ENCODE assay signal across 24 cellular contexts in the genomic region with DNA sequence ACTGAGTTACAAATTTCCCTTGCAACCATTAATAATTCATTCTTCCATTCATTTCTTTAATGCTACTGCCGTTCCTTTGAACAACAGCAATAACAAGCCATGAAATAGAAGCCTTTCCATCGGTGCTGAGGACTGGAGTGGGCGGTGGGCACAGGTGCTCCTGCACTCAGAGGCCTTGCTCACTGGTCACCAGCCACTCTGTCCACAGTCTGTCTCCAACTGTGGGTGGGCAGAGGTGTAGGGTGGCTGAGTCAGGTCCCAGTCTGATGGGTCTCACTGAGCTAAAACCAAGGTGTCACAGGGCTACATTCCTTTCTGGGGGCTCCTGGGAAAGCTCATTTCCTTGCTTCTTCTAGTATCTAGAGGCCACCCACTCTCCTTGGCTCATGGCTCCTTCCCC. TPM values are rescaled to one million over a fixed set of nuclear protein-coding genes. Genes with fewer than 3 reads are reported as not detected.
A peak's percentile ranks its signal among the peaks of the same experiment; 100 is the strongest.
DNase-seq lines count a peak whose midpoint lies in the region; ATAC-seq and TF ChIP-seq lines count a peak whose summit lies in the region.
"Had no signal": no experiment of that assay in that cellular context is flagged by ENCODE, and none has a peak within 500 bp of the region (broad histone marks: within the 10 kb centered on the region; RNA-seq: fewer than 3 reads in every experiment).

No MANE protein-coding gene starts in this region.

- no peaks in the 10 kb centered on the region for H3K36me3 ChIP-seq in BLaER1 treated with 17β-estradiol and CSF1 and Interleukin-3, amounts not matched to agents 10 nM and 100 nM
- no peaks in the 10 kb centered on the region for H3K36me3 ChIP-seq in IMR-90 (ENCODE audit: control insufficient read depth, insufficient read depth, low read length)
- H3K36me3 ChIP-seq in mucosa of rectum (ENCODE audit: control insufficient read depth in 2 of 2, insufficient read depth in 2 of 2, low read length in 2 of 2) = no peaks in the 10 kb centered on the region
- no peaks in the 10 kb centered on the region for H3K36me3 ChIP-seq in upper lobe of right lung
- H3K36me3 ChIP-seq in naive thymus-derived CD4-positive, alpha-beta T cell (ENCODE audit: control insufficient read depth in 2 of 3, insufficient read depth in 3 of 3, low read length in 3 of 3) = no peaks in the 10 kb centered on the region
- H3K36me3 ChIP-seq: HAP-1 had no signal

- H3K4me3 Mint-ChIP-seq in naive thymus-derived CD4-positive, alpha-beta T cell = no peak overlapping the region
- H3K4me3 Mint-ChIP-seq: CD4-positive, CD25-positive, alpha-beta regulatory T cell; CD8-positive, alpha-beta memory T cell had no signal

- no peak overlapping the region for H3K9ac ChIP-seq in BLaER1 treated with 17β-estradiol and CSF1 and Interleukin-3, amounts not matched to agents 10 nM and 100 nM
- H3K9ac ChIP-seq in IMR-90 (ENCODE audit: low read depth, low read length) (no peak overlapping the region), mucosa of rectum (ENCODE audit: low read depth in 1 of 2, low read length in 2 of 2) (no peak overlapping the region)

- H3K27ac Mint-ChIP-seq in naive thymus-derived CD4-positive, alpha-beta T cell = no peak overlapping the region
- H3K27ac Mint-ChIP-seq: CD8-positive, alpha-beta memory T cell had no signal

- DNase-seq in IMR-90 = no peak
- DNase-seq in upper lobe of right lung = no peak
- no peak for DNase-seq in left lobe of liver (ENCODE audit: low spot score)
- no peak for DNase-seq in naive thymus-derived CD4-positive, alpha-beta T cell
- DNase-seq in A172 (ENCODE audit: low spot score) = no peak
- DNase-seq: C1 segment of cervical spinal cord; CD4-positive, CD25-positive, alpha-beta regulatory T cell; CD8-positive, alpha-beta memory T cell; COR-L47; DMS 273 treated with DMSO at 0.1 percent for 48 hours; DMS53; DND-41; EL had no signal

- in situ Hi-C loops in IMR-90 (cut with MboI; ENCODE audit: low sequenced_read_pairs) = no loop called here

- no peak overlapping the region for H4K91ac ChIP-seq in IMR-90 (ENCODE audit: insufficient read depth, low read depth, low read length)

- no peak overlapping the region for H2BK120ac ChIP-seq in IMR-90 (ENCODE audit: low read depth, low read length)

- H3K23ac ChIP-seq in IMR-90 (ENCODE audit: low read depth, low read length) = no peak overlapping the region

- intact Hi-C loops in IMR-90 (cut with micrococcal nuclease) (no loop called here), upper lobe of right lung (cut with DNase I) (no loop called here)
- intact Hi-C loops in naive thymus-derived CD4-positive, alpha-beta T cell (cut with micrococcal nuclease) = no loop called here

- WGBS in IMR-90 (ENCODE audit: extremely low coverage in 2 of 2, insufficient read length in 1 of 2), 2 experiments = no CpG with 5 or more reads among the region's 3 CpGs

- peaks cover 4 to 55% (median 41%) of the 10 kb centered on the region in 10 experiments; a peak in 18 of 20 replicates for H3K4me1 ChIP-seq in BLaER1 treated with 17β-estradiol and CSF1 and Interleukin-3, amounts not matched to agents 10 nM and 100 nM
- no peaks in the 10 kb centered on the region for H3K4me1 ChIP-seq in IMR-90 (ENCODE audit: control insufficient read depth, insufficient read depth, low read length)
- H3K4me1 ChIP-seq in mucosa of rectum (ENCODE audit: control insufficient read depth in 2 of 2, insufficient read depth in 2 of 2, low read length in 2 of 2) = peaks cover 37 to 45% of the 10 kb centered on the region in 2 donors
- no peaks in the 10 kb centered on the region for H3K4me1 ChIP-seq in upper lobe of right lung
- H3K4me1 ChIP-seq in naive thymus-derived CD4-positive, alpha-beta T cell (ENCODE audit: control insufficient read depth in 2 of 2, insufficient read depth in 2 of 2, low read length in 2 of 2) = no peaks in the 10 kb centered on the region
- H3K4me1 ChIP-seq: A549, HAP-1 had no signal

- H4K20me1 ChIP-seq in BLaER1 treated with 17β-estradiol and CSF1 and Interleukin-3, amounts not matched to agents 10 nM and 100 nM = no peaks in the 10 kb centered on the region
- H4K20me1 ChIP-seq in IMR-90 (ENCODE audit: insufficient read depth, low read length) = no peaks in the 10 kb centered on the region

- no peak overlapping the region for H4K5ac ChIP-seq in IMR-90 (ENCODE audit: low read depth, low read length)

- BruUV-seq in IMR-90 (replicated peaks; lab: Mats Ljungman, UMichigan) = no TSS peak

- POLR2A ChIA-PET in IMR-90 (lab: Charles Lee; ENCODE audit: unreplicated experiment) = no interaction called here
- POLR2A ChIA-PET in naive thymus-derived CD4-positive, alpha-beta T cell (lab: Charles Lee) = no interaction called here

- no peak overlapping the region for H2BK15ac ChIP-seq in IMR-90 (ENCODE audit: low read depth, low read length)

- dilution Hi-C loops in IMR-90 (cut with HindIII; ENCODE audit: low sequenced_read_pairs, unreplicated experiment) = no loop called here

- no peak overlapping the region for H3K4ac ChIP-seq in IMR-90 (ENCODE audit: low read depth, low read length)

- H3K4me1 Mint-ChIP-seq in naive thymus-derived CD4-positive, alpha-beta T cell = peaks cover 0 to 2% (median 0%) of the 10 kb centered on the region in 7 donors
- H3K4me1 Mint-ChIP-seq: CD4-positive, CD25-positive, alpha-beta regulatory T cell; CD8-positive, alpha-beta memory T cell had no signal

- H3K27me3 Mint-ChIP-seq in naive thymus-derived CD4-positive, alpha-beta T cell = peaks cover 8 to 14% (median 10%) of the 10 kb centered on the region in 5 donors
- H3K27me3 Mint-ChIP-seq: CD8-positive, alpha-beta memory T cell had no signal

- H3K9me3 Mint-ChIP-seq in naive thymus-derived CD4-positive, alpha-beta T cell = peaks cover 0 to 20% (median 7%) of the 10 kb centered on the region in 11 donors

- H3K14ac ChIP-seq in IMR-90 (replicated peaks; ENCODE audit: low read depth, low read length) = no peak overlapping the region

- ATAC-seq in IMR-90 (ENCODE audit: low read depth) (no peak), upper lobe of right lung (peak; percentile 17), left lobe of liver (no peak)
- ATAC-seq in naive thymus-derived CD4-positive, alpha-beta T cell = no peak
- ATAC-seq: A549, GM12878, K562 had no signal

- no peak overlapping the region for H3K18ac ChIP-seq in IMR-90 (ENCODE audit: low read depth, low read length)

- H2BK20ac ChIP-seq in IMR-90 (ENCODE audit: low read depth, low read length) = no peak overlapping the region

- TF ChIP-seq POLR2A in IMR-90 (IDR thresholded peaks at IDR 0.05; ENCODE audit: low read depth, low read length) = no peak

- H2AK9ac ChIP-seq in IMR-90 (replicated peaks; ENCODE audit: low read depth, low read length, poor library complexity) = no peak overlapping the region

- H3K9me1 ChIP-seq in IMR-90 (ENCODE audit: insufficient read depth, low read length) = no peaks in the 10 kb centered on the region

- peak overlapping the region in 6 of 11 experiments; percentile 59 to 81 (median 69); a peak in 5 of 22 replicates for H3K4me2 ChIP-seq in BLaER1 treated with 17β-estradiol and CSF1 and Interleukin-3, amounts not matched to agents 10 nM and 100 nM
- H3K4me2 ChIP-seq in IMR-90 (ENCODE audit: low read depth, low read length) = no peak overlapping the region
- H3K4me2 ChIP-seq: A549 had no signal

- H3K9me3 ChIP-seq in BLaER1 treated with 17β-estradiol and CSF1 and Interleukin-3, amounts not matched to agents 10 nM and 100 nM (replicated peaks in 1 of 11) = peaks cover 10 to 47% (median 23%) of the 10 kb centered on the region in 11 experiments; a peak in 17 of 22 replicates
- H3K9me3 ChIP-seq in IMR-90 (ENCODE audit: control insufficient read depth, insufficient read depth, low read length) (no peaks in the 10 kb centered on the region), mucosa of rectum (ENCODE audit: control insufficient read depth in 2 of 2, low read length in 2 of 2) (no peaks in the 10 kb centered on the region), upper lobe of right lung (no peaks in the 10 kb centered on the region)
- no peaks in the 10 kb centered on the region for H3K9me3 ChIP-seq in naive thymus-derived CD4-positive, alpha-beta T cell (ENCODE audit: control insufficient read depth in 2 of 3, low read length in 3 of 3)
- H3K9me3 ChIP-seq: A549, HAP-1 had no signal

- no peak overlapping the region for H3K56ac ChIP-seq in IMR-90 (ENCODE audit: extremely low read depth, insufficient read depth, low read length)

- no peak overlapping the region for H3K4me3 ChIP-seq in BLaER1 treated with 17β-estradiol and CSF1 and Interleukin-3, amounts not matched to agents 10 nM and 100 nM
- H3K4me3 ChIP-seq in IMR-90 (ENCODE audit: insufficient read depth, low read depth, low read length) (no peak overlapping the region), mucosa of rectum (ENCODE audit: low read length in 2 of 2) (no peak overlapping the region), upper lobe of right lung (no peak overlapping the region)
- no peak overlapping the region for H3K4me3 ChIP-seq in naive thymus-derived CD4-positive, alpha-beta T cell (ENCODE audit: low read length)
- H3K4me3 ChIP-seq: A549, GM12878, HAP-1, K562 had no signal

- no peak overlapping the region for H3K27ac ChIP-seq in BLaER1 treated with 17β-estradiol and CSF1 and Interleukin-3, amounts not matched to agents 10 nM and 100 nM
- H3K27ac ChIP-seq in IMR-90 (ENCODE audit: insufficient read depth, low read length) (no peak overlapping the region), mucosa of rectum (ENCODE audit: low read depth in 2 of 2, low read length in 2 of 2) (peak overlapping the region; percentile 98 to 99), upper lobe of right lung (no peak overlapping the region)
- no peak overlapping the region for H3K27ac ChIP-seq in naive thymus-derived CD4-positive, alpha-beta T cell (ENCODE audit: low read depth, low read length)
- H3K27ac ChIP-seq: A549, HL-60 had no signal

- H3K79me1 ChIP-seq in IMR-90 (ENCODE audit: low read depth in 1 of 2, low read length in 2 of 2) = no peaks in the 10 kb centered on the region

- TF ChIP-seq CTCF in IMR-90 (conservative IDR thresholded peaks at IDR 0.05; ENCODE audit: low read depth, low read length) (no peak), upper lobe of right lung (IDR thresholded peaks at IDR 0.05) (no peak)

- peak overlapping the region; percentile 43 for H2AFZ ChIP-seq in IMR-90 (replicated peaks; ENCODE audit: low read length, poor library complexity)

- no peak overlapping the region for H4K8ac ChIP-seq in IMR-90 (ENCODE audit: low read depth in 2 of 2, low read length in 2 of 2)

- CTCF ChIA-PET in IMR-90 (lab: Yijun Ruan, JAX) = interaction anchor here (0.5 kb wide), 1 partner anchor 72 kb away, joined by 3 read pairs; no protein-coding TSS in a partner anchor
- CTCF ChIA-PET in naive thymus-derived CD4-positive, alpha-beta T cell (lab: Charles Lee) = no interaction called here

- no peaks in the 10 kb centered on the region for H3K36me3 Mint-ChIP-seq in naive thymus-derived CD4-positive, alpha-beta T cell
- H3K36me3 Mint-ChIP-seq: CD4-positive, CD25-positive, alpha-beta regulatory T cell; CD8-positive, alpha-beta memory T cell had no signal

- no peaks in the 10 kb centered on the region for H3K27me3 ChIP-seq in BLaER1 treated with 17β-estradiol and CSF1 and Interleukin-3, amounts not matched to agents 10 nM and 100 nM
- H3K27me3 ChIP-seq in IMR-90 (ENCODE audit: control insufficient read depth, insufficient read depth, low read length) (peaks cover 16% of the 10 kb centered on the region), mucosa of rectum (ENCODE audit: control insufficient read depth in 2 of 2, insufficient read depth in 2 of 2, low read length in 2 of 2) (no peaks in the 10 kb centered on the region), upper lobe of right lung (no peaks in the 10 kb centered on the region)
- H3K27me3 ChIP-seq in naive thymus-derived CD4-positive, alpha-beta T cell (ENCODE audit: control insufficient read depth in 2 of 2, insufficient read depth in 2 of 2, low read length in 2 of 2) = no peaks in the 10 kb centered on the region

- no peak for TF ChIP-seq RAD21 in IMR-90 (IDR thresholded peaks at IDR 0.05; ENCODE audit: low read length)

- no peak overlapping the region for H2BK5ac ChIP-seq in IMR-90 (ENCODE audit: low read depth, low read length, poor library complexity, severe bottlenecking)

- H2AK5ac ChIP-seq in IMR-90 (ENCODE audit: low read depth, low read length) = no peak overlapping the region

RNA-seq across cellular contexts. Expression of a gene that starts 6.3 kb away (rescaled TPM):
- total RNA-seq in IMR-90 (2012; rRNA removed) (not detected in 2 replicates), upper lobe of right lung (4.0 TPM), left lobe of liver (0.13 TPM)
- not detected in 2 replicates for polyA plus RNA-seq in IMR-90 (2012; rRNA removed)
- not detected in 2 replicates for polyA plus RNA-seq in IMR-90 (2012; cell fraction: cytosol; rRNA removed)
- polyA plus RNA-seq in IMR-90 (2012; cell fraction: nucleus; rRNA removed; ENCODE audit: low replicate concordance) = not detected in 2 replicates
- not detected for total RNA-seq in naive thymus-derived CD4-positive, alpha-beta T cell
- polyA plus RNA-seq in naive thymus-derived CD4-positive, alpha-beta T cell = not detected
- not detected in 2 replicates for total RNA-seq in A172 (2014; rRNA removed; shearing (Covaris generic))
- total RNA-seq: CD4-positive, CD25-positive, alpha-beta regulatory T cell; CD8-positive, alpha-beta memory T cell; G401; GM12878; H1; HT1080; K562 had no signal
- polyA plus RNA-seq: A549; AG04450; CD4-positive, CD25-positive, alpha-beta regulatory T cell; CD8-positive, alpha-beta memory T cell; H1; K562 had no signal

Comparison
In these comparisons a context has a peak if more than half of its experiments do, and no peak if none do; other contexts are left out.
1. H3K27ac ChIP-seq: peak in mucosa of rectum (2 of 2); none in BLaER1 treated with 17β-estradiol and CSF1 and Interleukin-3, amounts not matched to agents 10 nM and 100 nM (0 of 11), IMR-90 (single experiment), upper lobe of right lung (single experiment) and naive thymus-derived CD4-positive, alpha-beta T cell (single experiment).